Comparison of ENCODE assay signal across 8 cellular contexts in the genomic region with DNA sequence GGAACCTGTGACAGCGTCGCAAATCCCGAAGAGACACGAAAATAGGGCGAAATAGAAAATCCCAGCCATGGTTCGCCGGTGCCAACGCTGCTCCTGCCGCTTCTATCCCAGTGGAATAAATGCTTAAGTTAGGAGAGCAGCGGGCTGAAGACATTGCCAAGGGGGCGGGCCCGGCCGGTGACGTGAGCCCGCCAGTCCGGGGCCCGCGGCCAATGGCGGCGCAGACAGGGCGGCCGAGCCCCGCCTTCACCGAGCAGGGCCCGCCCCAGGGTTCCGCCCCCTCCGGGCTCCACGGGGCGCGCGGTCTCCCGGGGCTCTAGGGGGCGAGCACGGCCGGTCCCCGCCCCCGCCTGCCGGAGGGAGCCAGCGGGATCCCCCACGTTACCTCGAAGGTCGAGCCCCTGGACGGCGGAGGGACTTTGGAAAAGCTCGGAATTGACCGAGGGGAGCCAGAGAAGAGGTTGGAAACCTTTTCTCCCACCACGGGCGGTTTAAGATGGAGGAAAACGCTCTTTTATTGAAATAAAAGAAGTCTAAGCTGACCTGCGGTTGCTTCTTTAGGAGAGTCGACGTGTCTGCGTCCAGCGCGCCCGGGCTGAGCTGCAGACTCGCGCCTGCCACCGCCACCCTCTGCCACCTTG.
DNase-seq lines count a peak whose midpoint lies in the region; ATAC-seq lines count a peak whose summit lies in the region.

Gene EPHA4 (minus strand): TSS at position 125 of the 641 bp plus-strand sequence. CDS start 56 bp downstream, at position 69.

- peak; percentile 76 to 86 (median 83) for DNase-seq in NCI-H1417 (lab: John Stamatoyannopoulos, UW)
- no peak for DNase-seq in NCI-H1417 treated with DMSO at 0.1 percent for 48 hours (lab: John Stamatoyannopoulos, UW)
- peak; percentile 88 for DNase-seq in NCI-H2227 treated with DMSO at 0.1 percent for 48 hours (lab: John Stamatoyannopoulos, UW)
- peak; percentile 81 to 82 for DNase-seq in activated CD4-positive, alpha-beta T cell treated with anti-CD3 and anti-CD28 coated beads for 4 hours
- DNase-seq in kidney glomerular epithelial cell (lab: John Stamatoyannopoulos, UW): peak; percentile 83
- DNase-seq in stimulated activated CD4-positive, alpha-beta T cell treated with anti-CD3 and anti-CD28 coated beads, Interleukin-15, amount 100 ng/mL, for 24 hours: peak; percentile 87

- peak within 1 kb of the TSS; percentile 69 for H3K27ac ChIP-seq in cingulate gyrus (ENCODE audit: low read depth, low read length)

- ATAC-seq in HG03060 (IDR thresholded peaks at IDR 0.05; ENCODE audit: low read depth, unreplicated experiment): peak; percentile 69
